13 cellular contexts compared by ENCODE assay signal in the genomic region with DNA sequence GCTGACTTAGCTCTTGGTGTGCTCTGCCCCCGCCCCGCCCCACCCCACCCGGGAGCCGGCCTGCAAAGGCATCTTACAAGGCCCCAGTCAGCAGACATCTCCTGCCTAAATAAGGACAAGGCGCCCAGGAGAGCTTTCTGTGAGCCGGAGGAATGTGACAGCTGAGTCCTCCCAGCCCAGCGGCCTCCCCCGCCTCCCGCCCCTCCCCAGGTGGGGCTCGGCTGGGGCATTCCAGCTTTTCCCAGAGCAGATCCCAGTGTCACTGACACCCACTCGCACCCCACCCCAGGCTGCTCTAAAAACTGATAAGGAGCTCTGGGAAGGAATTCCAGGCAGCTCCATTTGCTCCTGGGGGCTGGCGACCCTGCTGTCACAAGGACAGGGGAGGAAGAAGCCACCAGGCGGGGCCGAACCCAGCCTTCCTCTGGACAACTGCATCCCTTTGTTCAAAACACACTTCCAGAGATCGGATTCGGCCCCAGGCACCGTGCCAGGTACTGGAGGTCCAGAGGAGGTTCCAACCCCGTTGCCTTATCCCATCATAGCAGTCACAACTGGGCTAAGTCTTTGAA. TPM values are rescaled to one million over a fixed set of nuclear protein-coding genes. Genes with fewer than 3 reads are reported as not detected.
DNase-seq lines count a peak whose midpoint lies in the region; ATAC-seq, FAIRE-seq and TF ChIP-seq lines count a peak whose summit lies in the region.
"Had no signal": no experiment of that assay in that cellular context is flagged by ENCODE, and none has a peak within 500 bp of the region (broad histone marks: within the 10 kb centered on the region; RNA-seq: fewer than 3 reads in every experiment).

No MANE protein-coding gene starts in this region.

- CTCF ChIA-PET in naive thymus-derived CD4-positive, alpha-beta T cell (lab: Charles Lee), result no interaction called here

- peaks cover 0 to 2% (median 0%) of the 10 kb centered on the region in 7 donors for H3K4me1 Mint-ChIP-seq in naive thymus-derived CD4-positive, alpha-beta T cell

- peak overlapping the region; percentile 90 for H3K27ac ChIP-seq in left ventricle myocardium inferior (replicated peaks)
- H3K27ac ChIP-seq in naive thymus-derived CD4-positive, alpha-beta T cell (ENCODE audit: low read depth, low read length), result no peak overlapping the region

- H3K9ac ChIP-seq in adipocyte (ENCODE audit: low read length), result no peak overlapping the region

- H3K27ac Mint-ChIP-seq in naive thymus-derived CD4-positive, alpha-beta T cell, result no peak overlapping the region
- H3K27ac Mint-ChIP-seq: activated CD4-positive, alpha-beta memory T cell treated with anti-CD3 and anti-CD28 coated beads for 36 hours; stimulated activated memory B cell treated with anti-CD40 and anti-IgM and Interleukin-4, amounts not matched to agents 10 μg/mL and 1 μg/mL and 100 μg/mL, for 72 hours had no signal

- H3K36me3 Mint-ChIP-seq in naive thymus-derived CD4-positive, alpha-beta T cell, result no peaks in the 10 kb centered on the region
- H3K36me3 Mint-ChIP-seq: activated CD4-positive, alpha-beta memory T cell treated with anti-CD3 and anti-CD28 coated beads for 36 hours; stimulated activated memory B cell treated with anti-CD40 and anti-IgM and Interleukin-4, amounts not matched to agents 10 μg/mL and 1 μg/mL and 100 μg/mL, for 72 hours had no signal

- intact Hi-C loops in left ventricle myocardium inferior (cut with micrococcal nuclease), result no loop called here
- intact Hi-C loops in naive thymus-derived CD4-positive, alpha-beta T cell (cut with micrococcal nuclease), result no loop called here

- no peaks in the 10 kb centered on the region for H3K9me3 ChIP-seq in adipocyte (ENCODE audit: control insufficient read depth, low read length)
- H3K9me3 ChIP-seq in left ventricle myocardium inferior (replicated peaks), result no peaks in the 10 kb centered on the region
- no peaks in the 10 kb centered on the region for H3K9me3 ChIP-seq in naive thymus-derived CD4-positive, alpha-beta T cell (ENCODE audit: control insufficient read depth in 2 of 3, low read length in 3 of 3)

- no peaks in the 10 kb centered on the region for H3K4me1 ChIP-seq in adipocyte (ENCODE audit: control insufficient read depth, insufficient read depth, low read length)
- peaks cover 79% of the 10 kb centered on the region for H3K4me1 ChIP-seq in left ventricle myocardium inferior
- H3K4me1 ChIP-seq in naive thymus-derived CD4-positive, alpha-beta T cell (ENCODE audit: control insufficient read depth in 2 of 2, insufficient read depth in 2 of 2, low read length in 2 of 2), result no peaks in the 10 kb centered on the region

- H3K9me3 Mint-ChIP-seq in naive thymus-derived CD4-positive, alpha-beta T cell, result peaks cover 0 to 7% (median 0%) of the 10 kb centered on the region in 11 donors
- H3K9me3 Mint-ChIP-seq: activated CD4-positive, alpha-beta memory T cell treated with anti-CD3 and anti-CD28 coated beads for 36 hours; stimulated activated memory B cell treated with anti-CD40 and anti-IgM and Interleukin-4, amounts not matched to agents 10 μg/mL and 1 μg/mL and 100 μg/mL, for 72 hours had no signal

- POLR2A ChIA-PET in naive thymus-derived CD4-positive, alpha-beta T cell (lab: Charles Lee), result no interaction called here

- peak; percentile 73 for ATAC-seq in omental fat pad (ENCODE audit: low FRiP score)
- ATAC-seq in naive thymus-derived CD4-positive, alpha-beta T cell, result no peak
- ATAC-seq in HG03095 (IDR thresholded peaks at IDR 0.05; ENCODE audit: unreplicated experiment), result no peak
- no peak for ATAC-seq in HG03045 (IDR thresholded peaks at IDR 0.05; ENCODE audit: unreplicated experiment)
- ATAC-seq: stimulated activated memory B cell treated with anti-CD40 and anti-IgM and Interleukin-4, amounts not matched to agents 10 μg/mL and 1 μg/mL and 100 μg/mL, for 72 hours had no signal

- no peak overlapping the region for H3K4me3 ChIP-seq in adipocyte (ENCODE audit: low read length)
- peak overlapping the region; percentile 38 for H3K4me3 ChIP-seq in left ventricle myocardium inferior
- no peak overlapping the region for H3K4me3 ChIP-seq in naive thymus-derived CD4-positive, alpha-beta T cell (ENCODE audit: low read length)

- no peak overlapping the region for H3K4me3 Mint-ChIP-seq in naive thymus-derived CD4-positive, alpha-beta T cell
- H3K4me3 Mint-ChIP-seq: activated CD4-positive, alpha-beta memory T cell treated with anti-CD3 and anti-CD28 coated beads for 36 hours; stimulated activated memory B cell treated with anti-CD40 and anti-IgM and Interleukin-4, amounts not matched to agents 10 μg/mL and 1 μg/mL and 100 μg/mL, for 72 hours had no signal

- H3K36me3 ChIP-seq in adipocyte (ENCODE audit: control insufficient read depth, insufficient read depth, low read length, severe bottlenecking), result no peaks in the 10 kb centered on the region
- no peaks in the 10 kb centered on the region for H3K36me3 ChIP-seq in left ventricle myocardium inferior
- H3K36me3 ChIP-seq in naive thymus-derived CD4-positive, alpha-beta T cell (ENCODE audit: control insufficient read depth in 2 of 3, insufficient read depth in 3 of 3, low read length in 3 of 3), result no peaks in the 10 kb centered on the region

- no peak for TF ChIP-seq POLR2A in GM12892 (IDR thresholded peaks at IDR 0.05; ENCODE audit: low read depth, low read length)

- TF ChIP-seq CTCF in left ventricle myocardium inferior (IDR thresholded peaks at IDR 0.05; ENCODE audit: borderline replicate concordance), result no peak
- TF ChIP-seq CTCF in omental fat pad (IDR thresholded peaks at IDR 0.05), result no peak

- H3K27me3 ChIP-seq in adipocyte (replicated peaks; ENCODE audit: control insufficient read depth, insufficient read depth, low read length) (peaks cover 36% of the 10 kb centered on the region), left ventricle myocardium inferior (ENCODE audit: low read depth) (no peaks in the 10 kb centered on the region)
- no peaks in the 10 kb centered on the region for H3K27me3 ChIP-seq in naive thymus-derived CD4-positive, alpha-beta T cell (ENCODE audit: control insufficient read depth in 2 of 2, insufficient read depth in 2 of 2, low read length in 2 of 2)

- FAIRE-seq in GM12892 (lab: Jason Lieb, UNC), result no peak

- H3K27me3 Mint-ChIP-seq in naive thymus-derived CD4-positive, alpha-beta T cell, result peaks cover 5 to 16% (median 6%) of the 10 kb centered on the region in 5 donors

- DNase-seq in AG20443 (ENCODE audit: low spot score) (peak; percentile 76), adipocyte (ENCODE audit: low read depth) (peak; percentile 67), left ventricle myocardium inferior (peak; percentile 72), omental fat pad (ENCODE audit: low spot score) (no peak), GM12892 (ENCODE audit: insufficient read length) (no peak)
- DNase-seq in naive thymus-derived CD4-positive, alpha-beta T cell, result no peak
- DNase-seq: activated CD4-positive, alpha-beta memory T cell treated with anti-CD3 and anti-CD28 coated beads for 36 hours; head of caudate nucleus; NCI-H1092; retina had no signal

RNA-seq across cellular contexts. Expression of a gene that starts 49.7 kb away (rescaled TPM):
- total RNA-seq in left ventricle myocardium inferior (151 TPM), omental fat pad (1 to 10 TPM; 2.6 to 7.9 (median 7.1) TPM)
- under 1 TPM in 2 of 5 experiments, not detected in 3; 0.07 to 0.17 TPM for total RNA-seq in naive thymus-derived CD4-positive, alpha-beta T cell
- not detected for polyA plus RNA-seq in naive thymus-derived CD4-positive, alpha-beta T cell
- polyA plus RNA-seq in GM12892 (2012; ENCODE audit: missing spikeins), result not detected
- total RNA-seq: activated CD4-positive, alpha-beta memory T cell treated with anti-CD3 and anti-CD28 coated beads for 36 hours had no signal

Comparison
In these comparisons a context has a peak if more than half of its experiments do, and no peak if none do; other contexts are left out.
1. DNase-seq: peak in AG20443 (single experiment), adipocyte (single experiment) and left ventricle myocardium inferior (single experiment); none in omental fat pad (single experiment), naive thymus-derived CD4-positive, alpha-beta T cell (0 of 9) and GM12892 (single experiment).
2. RNA of a gene that starts 49.7 kb away (total RNA-seq): 151 TPM in left ventricle myocardium inferior (single experiment); 2.6 to 7.9 TPM in omental fat pad and 0.07 to 0.17 TPM in naive thymus-derived CD4-positive, alpha-beta T cell; every median in the first group is over 10 times any median in the second.